Comparison of ENCODE assay signal across 37 cellular contexts in genomic region chrX:134640914-134641313, GRCh38. TPM values are rescaled to one million over a fixed set of nuclear protein-coding genes. Genes with fewer than 3 reads are reported as not detected.
"Had no signal": no experiment of that assay in that cellular context is flagged by ENCODE, and none has a peak within 500 bp of the region (broad histone marks: within the 10 kb centered on the region; RNA-seq: fewer than 3 reads in every experiment).

No MANE protein-coding gene starts in this region.

- H3K4me1 Mint-ChIP-seq: activated B cell treated with CpG ODN at 0.5 μM for 24 hours; activated CD4-positive, alpha-beta T cell treated with anti-CD3 and anti-CD28 coated beads, Interleukin-2, amount 10 ng/mL, durations not matched to agents 24 days and 14 days; activated naive CD8-positive, alpha-beta T cell treated with anti-CD3 and anti-CD28 coated beads, Interleukin-2, amount 10 ng/mL, durations not matched to agents 7 days and 5 days; activated T-helper 17 cell treated with anti-CD3 and anti-CD28 coated beads, Interleukin-2, amount 50 U/mL, for 72 hours; central memory CD8-positive, alpha-beta T cell; T-helper 17 cell had no signal

- H3K27me3 ChIP-seq: ascending aorta, cardiac muscle cell had no signal

- DNase-seq: activated B cell treated with CpG ODN at 0.5 μM for 24 hours; activated CD4-positive, alpha-beta memory T cell treated with anti-CD3 and anti-CD28 coated beads for 36 hours; activated CD4-positive, alpha-beta T cell treated with anti-CD3 and anti-CD28 coated beads for 4 hours; activated CD4-positive, alpha-beta T cell treated with anti-CD3 and anti-CD28 coated beads, Interleukin-2, amount 10 ng/mL, durations not matched to agents 24 days and 14 days; activated CD4-positive, alpha-beta T cell treated with anti-CD3 and anti-CD28 coated beads, Interleukin-2, amount 50 U/mL, for 1 hour; activated CD4-positive, alpha-beta T cell treated with anti-CD3 and anti-CD28 coated beads, Interleukin-2, amount 50 U/mL, for 4 hours; activated CD4-positive, CD25-positive, alpha-beta regulatory T cell treated with anti-CD3 and anti-CD28 coated beads, Interleukin-2, amount 50 U/mL, for 72 hours; activated CD8-positive, alpha-beta memory T cell treated with anti-CD3 and anti-CD28 coated beads, Interleukin-2, amount 50 U/mL, for 4 hours; activated CD8-positive, alpha-beta T cell treated with anti-CD3 and anti-CD28 coated beads for 36 hours; activated effector memory CD4-positive, alpha-beta T cell treated with anti-CD3 and anti-CD28 coated beads, Interleukin-2, amount 50 U/mL, for 16 hours; activated gamma-delta T cell treated with Interleukin-2 at 50 U/mL for 16 hours; activated naive CD4-positive, alpha-beta T cell; activated naive CD4-positive, alpha-beta T cell treated with anti-CD3 and anti-CD28 coated beads for 36 hours; activated naive CD4-positive, alpha-beta T cell treated with anti-CD3 and anti-CD28 coated beads, Interleukin-2, amount 50 U/mL, for 16 hours; activated naive CD8-positive, alpha-beta T cell treated with anti-CD3 and anti-CD28 coated beads, Interleukin-2, amount 10 ng/mL, durations not matched to agents 7 days and 5 days; activated naive CD8-positive, alpha-beta T cell treated with anti-CD3 and anti-CD28 coated beads, Interleukin-2, amount 50 U/mL, for 24 hours; activated T-cell treated with anti-CD3 and anti-CD28 coated beads for 4 hours; activated T-cell treated with anti-CD3 and anti-CD28 coated beads, Interleukin-2, amount 50 U/mL, for 1 hour; activated T-cell treated with anti-CD3 and anti-CD28 coated beads, Interleukin-2, amount 50 U/mL, for 4 hours; activated T-cell treated with anti-CD3 and anti-CD28 coated beads, Interleukin-2, amount 50 U/mL, for 72 hours; amygdala; anterior cingulate cortex; caudate nucleus; cerebellar nuclear complex; T-helper 17 cell had no signal

- H3K9me3 ChIP-seq: ascending aorta had no signal

- ATAC-seq: activated CD8-positive, alpha-beta T cell treated with anti-CD3 and anti-CD28 coated beads for 36 hours; activated naive CD4-positive, alpha-beta T cell treated with anti-CD3 and anti-CD28 coated beads, Interleukin-2, amount 50 U/mL, for 72 hours; activated naive CD8-positive, alpha-beta T cell treated with anti-CD3 and anti-CD28 coated beads, Interleukin-2, amount 50 U/mL, for 24 hours; activated T-cell treated with anti-CD3 and anti-CD28 coated beads, Interleukin-2, amount 50 U/mL, for 4 hours; activated T-cell treated with anti-CD3 and anti-CD28 coated beads, Interleukin-2, amount 50 U/mL, for 72 hours; activated T-helper 17 cell treated with anti-CD3 and anti-CD28 coated beads, Interleukin-2, amount 50 U/mL, for 72 hours; T-helper 17 cell had no signal

- H3K27ac Mint-ChIP-seq: activated B cell treated with CpG ODN at 0.5 μM for 24 hours; activated CD4-positive, alpha-beta memory T cell treated with anti-CD3 and anti-CD28 coated beads for 36 hours; activated CD4-positive, alpha-beta T cell treated with anti-CD3 and anti-CD28 coated beads, Interleukin-2, amount 10 ng/mL, durations not matched to agents 24 days and 14 days; activated CD8-positive, alpha-beta T cell treated with anti-CD3 and anti-CD28 coated beads for 36 hours; activated naive CD4-positive, alpha-beta T cell treated with anti-CD3 and anti-CD28 coated beads for 36 hours; activated naive CD4-positive, alpha-beta T cell treated with anti-CD3 and anti-CD28 coated beads, Interleukin-2, amount 50 U/mL, for 72 hours; activated naive CD8-positive, alpha-beta T cell treated with anti-CD3 and anti-CD28 coated beads, Interleukin-2, amount 10 ng/mL, durations not matched to agents 7 days and 5 days; activated naive CD8-positive, alpha-beta T cell treated with anti-CD3 and anti-CD28 coated beads, Interleukin-2, amount 50 U/mL, for 24 hours; activated T-cell treated with anti-CD3 and anti-CD28 coated beads, Interleukin-2, amount 50 U/mL, for 72 hours; activated T-helper 1 cell treated with anti-CD3 and anti-CD28 coated beads, Interleukin-12 subunit alpha, Interleukin-12 subunit beta, Interleukin-2, Interleukin-4 antibody, amounts not matched to agents 30 ng/mL and 10 ng/mL and 1 ng/mL, durations not matched to agents 14 hours and 24 hours and 36 hours; activated T-helper 17 cell treated with anti-CD3 and anti-CD28 coated beads, Interleukin-2, amount 50 U/mL, for 72 hours; brain; T-helper 17 cell had no signal

- H3K9me3 Mint-ChIP-seq: activated B cell treated with CpG ODN at 0.5 μM for 24 hours; activated CD4-positive, alpha-beta memory T cell treated with anti-CD3 and anti-CD28 coated beads for 36 hours; activated CD8-positive, alpha-beta T cell treated with anti-CD3 and anti-CD28 coated beads for 36 hours; activated naive CD4-positive, alpha-beta T cell treated with anti-CD3 and anti-CD28 coated beads for 36 hours; activated naive CD4-positive, alpha-beta T cell treated with anti-CD3 and anti-CD28 coated beads, Interleukin-2, amount 50 U/mL, for 72 hours; activated naive CD8-positive, alpha-beta T cell treated with anti-CD3 and anti-CD28 coated beads, Interleukin-2, amount 10 ng/mL, durations not matched to agents 7 days and 5 days; activated naive CD8-positive, alpha-beta T cell treated with anti-CD3 and anti-CD28 coated beads, Interleukin-2, amount 50 U/mL, for 24 hours; activated T-cell treated with anti-CD3 and anti-CD28 coated beads, Interleukin-2, amount 50 U/mL, for 4 hours; activated T-helper 1 cell treated with anti-CD3 and anti-CD28 coated beads, Interleukin-12 subunit alpha, Interleukin-12 subunit beta, Interleukin-2, Interleukin-4 antibody, amounts not matched to agents 30 ng/mL and 10 ng/mL and 1 ng/mL, durations not matched to agents 14 hours and 24 hours and 36 hours; activated T-helper 17 cell treated with anti-CD3 and anti-CD28 coated beads, Interleukin-2, amount 50 U/mL, for 72 hours; central memory CD8-positive, alpha-beta T cell had no signal

- H3K4me3 ChIP-seq: ascending aorta, cardiac muscle cell had no signal

- H3K36me3 ChIP-seq: ascending aorta, cardiac muscle cell had no signal

- H3K27ac ChIP-seq: ascending aorta, cardiac muscle cell, VCaP had no signal

- H3K36me3 Mint-ChIP-seq: activated CD4-positive, alpha-beta memory T cell treated with anti-CD3 and anti-CD28 coated beads for 36 hours; activated naive CD4-positive, alpha-beta T cell treated with anti-CD3 and anti-CD28 coated beads, Interleukin-2, amount 50 U/mL, for 72 hours; activated naive CD8-positive, alpha-beta T cell treated with anti-CD3 and anti-CD28 coated beads, Interleukin-2, amount 10 ng/mL, durations not matched to agents 7 days and 5 days; brain had no signal

- H3K4me1 ChIP-seq: ascending aorta had no signal

- H3K4me3 Mint-ChIP-seq: activated B cell treated with CpG ODN at 0.5 μM for 24 hours; activated CD4-positive, alpha-beta memory T cell treated with anti-CD3 and anti-CD28 coated beads for 36 hours; activated CD4-positive, alpha-beta T cell treated with anti-CD3 and anti-CD28 coated beads, Interleukin-2, amount 10 ng/mL, durations not matched to agents 24 days and 14 days; activated CD8-positive, alpha-beta T cell treated with anti-CD3 and anti-CD28 coated beads for 36 hours; activated naive CD4-positive, alpha-beta T cell treated with anti-CD3 and anti-CD28 coated beads for 36 hours; activated naive CD8-positive, alpha-beta T cell treated with anti-CD3 and anti-CD28 coated beads, Interleukin-2, amount 10 ng/mL, durations not matched to agents 7 days and 5 days; activated naive CD8-positive, alpha-beta T cell treated with anti-CD3 and anti-CD28 coated beads, Interleukin-2, amount 50 U/mL, for 24 hours; activated T-cell treated with anti-CD3 and anti-CD28 coated beads, Interleukin-2, amount 50 U/mL, for 4 hours; activated T-cell treated with anti-CD3 and anti-CD28 coated beads, Interleukin-2, amount 50 U/mL, for 72 hours; activated T-helper 1 cell treated with anti-CD3 and anti-CD28 coated beads, Interleukin-12 subunit alpha, Interleukin-12 subunit beta, Interleukin-2, Interleukin-4 antibody, amounts not matched to agents 30 ng/mL and 10 ng/mL and 1 ng/mL, durations not matched to agents 14 hours and 24 hours and 36 hours; activated T-helper 17 cell treated with anti-CD3 and anti-CD28 coated beads, Interleukin-2, amount 50 U/mL, for 72 hours; brain; central memory CD8-positive, alpha-beta T cell; T-helper 17 cell had no signal

RNA-seq across cellular contexts. Expression of gene PLAC1, which starts 17.4 kb away (rescaled TPM):
- total RNA-seq: activated B cell treated with CpG ODN at 0.5 μM for 24 hours; activated CD4-positive, alpha-beta T cell treated with anti-CD3 and anti-CD28 coated beads, Interleukin-2, amount 10 ng/mL, durations not matched to agents 24 days and 14 days; activated CD8-positive, alpha-beta memory T cell treated with anti-CD3 and anti-CD28 coated beads for 36 hours; activated CD8-positive, alpha-beta T cell treated with anti-CD3 and anti-CD28 coated beads for 36 hours; activated naive CD4-positive, alpha-beta T cell treated with anti-CD3 and anti-CD28 coated beads for 36 hours; activated naive CD4-positive, alpha-beta T cell treated with anti-CD3 and anti-CD28 coated beads, Interleukin-2, amount 50 U/mL, for 72 hours; activated naive CD8-positive, alpha-beta T cell treated with anti-CD3 and anti-CD28 coated beads, Interleukin-2, amount 10 ng/mL, durations not matched to agents 7 days and 5 days; activated T-helper 1 cell treated with anti-CD3 and anti-CD28 coated beads, Interleukin-12 subunit alpha, Interleukin-12 subunit beta, Interleukin-2, Interleukin-4 antibody, amounts not matched to agents 30 ng/mL and 10 ng/mL and 1 ng/mL, durations not matched to agents 14 hours and 24 hours and 36 hours; ascending aorta; chondrocyte; T-helper 1 cell treated with Interleukin-12 subunit alpha and Interleukin-12 subunit beta and Interleukin-4 antibody, amounts not matched to agents 30 ng/mL and 1 ng/mL, for 36 hours; T-helper 17 cell; T-helper 2 cell treated with Interferon-gamma antibody and Interleukin-4, amounts not matched to agents 100 ng/mL and 5 ng/mL, for 36 hours had no signal
